ENCODE assay signal across 13 cellular contexts in genomic region chr18:77009675-77010074, GRCh38.
DNase-seq lines count a peak whose midpoint lies in the region; ATAC-seq and TF ChIP-seq lines count a peak whose summit lies in the region.
"Had no signal": no experiment of that assay in that cellular context is flagged by ENCODE, and none has a peak within 500 bp of the region (broad histone marks: within the 10 kb centered on the region; RNA-seq: fewer than 3 reads in every experiment).

No MANE protein-coding gene starts in this region.

- H3K27me3 Mint-ChIP-seq in stimulated activated naive CD8-positive, alpha-beta T cell treated with anti-CD3 and anti-CD28 coated beads, Interleukin-15, Interleukin-2, amounts not matched to agents 100 ng/mL and 50 ng/mL, for 24 hours: no peaks in the 10 kb centered on the region
- no peaks in the 10 kb centered on the region for H3K27me3 Mint-ChIP-seq in central memory CD8-positive, alpha-beta T cell
- H3K27me3 Mint-ChIP-seq in T-helper 2 cell treated with Interferon-gamma antibody and Interleukin-4, amounts not matched to agents 5 μg/mL and 100 μg/mL, for 36 hours (ENCODE audit: low read depth): no peaks in the 10 kb centered on the region

- H3K9me3 Mint-ChIP-seq in stimulated activated naive CD8-positive, alpha-beta T cell treated with anti-CD3 and anti-CD28 coated beads, Interleukin-15, Interleukin-2, amounts not matched to agents 100 ng/mL and 50 ng/mL, for 24 hours: no peaks in the 10 kb centered on the region
- no peaks in the 10 kb centered on the region for H3K9me3 Mint-ChIP-seq in central memory CD8-positive, alpha-beta T cell
- no peaks in the 10 kb centered on the region for H3K9me3 Mint-ChIP-seq in T-helper 2 cell treated with Interferon-gamma antibody and Interleukin-4, amounts not matched to agents 5 μg/mL and 100 μg/mL, for 36 hours

- H3K4me3 Mint-ChIP-seq in stimulated activated naive CD8-positive, alpha-beta T cell treated with anti-CD3 and anti-CD28 coated beads, Interleukin-15, Interleukin-2, amounts not matched to agents 100 ng/mL and 50 ng/mL, for 24 hours: no peak overlapping the region
- H3K4me3 Mint-ChIP-seq in central memory CD8-positive, alpha-beta T cell: no peak overlapping the region
- H3K4me3 Mint-ChIP-seq in T-helper 2 cell treated with Interferon-gamma antibody and Interleukin-4, amounts not matched to agents 5 μg/mL and 100 μg/mL, for 36 hours: no peak overlapping the region

- peaks cover 35% of the 10 kb centered on the region for H3K36me3 Mint-ChIP-seq in stimulated activated naive CD8-positive, alpha-beta T cell treated with anti-CD3 and anti-CD28 coated beads, Interleukin-15, Interleukin-2, amounts not matched to agents 100 ng/mL and 50 ng/mL, for 24 hours (ENCODE audit: low read depth)
- H3K36me3 Mint-ChIP-seq in central memory CD8-positive, alpha-beta T cell (ENCODE audit: insufficient read depth): peaks cover 61% of the 10 kb centered on the region
- peaks cover 28% of the 10 kb centered on the region for H3K36me3 Mint-ChIP-seq in T-helper 2 cell treated with Interferon-gamma antibody and Interleukin-4, amounts not matched to agents 5 μg/mL and 100 μg/mL, for 36 hours (ENCODE audit: low read depth)

- peaks cover 76% of the 10 kb centered on the region for H3K36me3 ChIP-seq in neutrophil

- H3K4me1 ChIP-seq in neutrophil (ENCODE audit: control insufficient read depth in 1 of 2, insufficient read depth in 1 of 2, low read depth in 1 of 2, low read length in 1 of 2): peaks cover 51 to 59% of the 10 kb centered on the region in 2 experiments

- no peak for TF ChIP-seq CTCF in neutrophil (IDR thresholded peaks at IDR 0.05)

- H3K27ac ChIP-seq in neutrophil: peak overlapping the region; percentile 26

- no peaks in the 10 kb centered on the region for H3K27me3 ChIP-seq in neutrophil

- no peak for DNase-seq in stimulated activated naive CD8-positive, alpha-beta T cell treated with anti-CD3 and anti-CD28 coated beads, Interleukin-15, Interleukin-2, amounts not matched to agents 100 U/mL and 50 U/mL, for 24 hours
- no peak for DNase-seq in central memory CD8-positive, alpha-beta T cell (ENCODE audit: low spot score in 2 of 2)
- no peak for DNase-seq in T-helper 2 cell treated with Interferon-gamma antibody and Interleukin-4, amounts not matched to agents 5 μg/mL and 100 μg/mL, for 36 hours (ENCODE audit: low spot score)
- DNase-seq in activated CD4-positive, CD25-positive, alpha-beta regulatory T cell (lab: John Stamatoyannopoulos, UW): no peak
- no peak for DNase-seq in GM19238 (ENCODE audit: insufficient read length, low spot score)
- DNase-seq: NCI-H1105 treated with DMSO at 0.1 percent for 48 hours, NCI-H187 treated with DMSO at 0.1 percent for 48 hours, NCI-H345, NCI-H69, SHP77 treated with DMSO at 0.1 percent for 48 hours had no signal

- H3K4me1 Mint-ChIP-seq in stimulated activated naive CD8-positive, alpha-beta T cell treated with anti-CD3 and anti-CD28 coated beads, Interleukin-15, Interleukin-2, amounts not matched to agents 100 ng/mL and 50 ng/mL, for 24 hours (ENCODE audit: low read depth): peaks cover 19% of the 10 kb centered on the region
- H3K4me1 Mint-ChIP-seq in central memory CD8-positive, alpha-beta T cell: peaks cover 74% of the 10 kb centered on the region
- H3K4me1 Mint-ChIP-seq in T-helper 2 cell treated with Interferon-gamma antibody and Interleukin-4, amounts not matched to agents 5 μg/mL and 100 μg/mL, for 36 hours (ENCODE audit: low read depth): peaks cover 14% of the 10 kb centered on the region

- peak overlapping the region; percentile 29 for H3K27ac Mint-ChIP-seq in stimulated activated naive CD8-positive, alpha-beta T cell treated with anti-CD3 and anti-CD28 coated beads, Interleukin-15, Interleukin-2, amounts not matched to agents 100 ng/mL and 50 ng/mL, for 24 hours
- peak overlapping the region; percentile 1 for H3K27ac Mint-ChIP-seq in central memory CD8-positive, alpha-beta T cell (ENCODE audit: low read depth)
- no peak overlapping the region for H3K27ac Mint-ChIP-seq in T-helper 2 cell treated with Interferon-gamma antibody and Interleukin-4, amounts not matched to agents 5 μg/mL and 100 μg/mL, for 36 hours

- TF ChIP-seq POLR2A in GM18505 (IDR thresholded peaks at IDR 0.05; ENCODE audit: borderline replicate concordance, extremely low read depth, insufficient read depth, insufficient read length): no peak

- H3K9me3 ChIP-seq in neutrophil: no peaks in the 10 kb centered on the region

- H3K4me3 ChIP-seq in neutrophil (ENCODE audit: low read depth in 1 of 2, low read length in 1 of 2): no peak overlapping the region

- ATAC-seq in stimulated activated naive CD8-positive, alpha-beta T cell treated with anti-CD3 and anti-CD28 coated beads, Interleukin-15, Interleukin-2, amounts not matched to agents 100 U/mL and 50 U/mL, for 24 hours: no peak
- ATAC-seq in central memory CD8-positive, alpha-beta T cell (replicated peaks; ENCODE audit: extremely low read depth, poor library complexity, severe bottlenecking): no peak
- ATAC-seq in GM18505 (IDR thresholded peaks at IDR 0.05; ENCODE audit: unreplicated experiment): no peak
